Comparison of ENCODE assay signal across 22 cellular contexts in the genomic region with DNA sequence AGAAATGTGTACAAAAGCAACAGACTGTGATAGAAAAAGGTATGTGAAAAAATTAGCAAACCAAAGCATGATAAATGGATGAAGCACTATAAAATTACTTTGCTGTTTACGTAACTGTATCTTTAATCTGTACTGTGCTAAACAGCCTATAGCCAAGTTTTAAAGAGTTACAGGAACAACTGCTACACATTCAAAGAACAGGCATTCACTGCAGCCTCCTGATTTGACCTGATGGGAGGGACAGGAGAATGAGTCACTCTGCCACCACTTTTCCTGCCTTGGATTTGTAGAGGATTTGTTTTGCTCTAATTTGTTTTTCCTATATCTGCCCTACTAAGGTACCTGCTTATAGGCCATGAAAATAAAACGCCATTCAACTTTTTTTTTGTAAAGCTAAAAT.
A peak's percentile ranks its signal among the peaks of the same experiment; 100 is the strongest.
DNase-seq lines count a peak whose midpoint lies in the region; ATAC-seq and TF ChIP-seq lines count a peak whose summit lies in the region.
"Had no signal": no experiment of that assay in that cellular context is flagged by ENCODE, and none has a peak within 500 bp of the region (broad histone marks: within the 10 kb centered on the region; RNA-seq: fewer than 3 reads in every experiment).

No MANE protein-coding gene starts in this region.

- peaks cover 5% of the 10 kb centered on the region; the same call in 1 of the 2 replicates for H3K9me3 ChIP-seq in Panc1 (ENCODE audit: control insufficient read depth, insufficient read depth, low read depth, low read length)
- H3K9me3 ChIP-seq: gastrocnemius medialis had no signal

- peaks cover 53% of the 10 kb centered on the region for H3K4me1 Mint-ChIP-seq in osteocyte (ENCODE audit: unreplicated experiment)
- H3K4me1 Mint-ChIP-seq in Calu3 (ENCODE audit: low read depth, unreplicated experiment): peaks cover 37% of the 10 kb centered on the region
- H3K4me1 Mint-ChIP-seq: activated CD4-positive, alpha-beta T cell treated with anti-CD3 and anti-CD28 coated beads, Interleukin-2, amount 10 ng/mL, durations not matched to agents 7 days and 5 days had no signal

- TSS peak; percentile 7 for BruUV-seq in Panc1 (replicated peaks; lab: Mats Ljungman, UMichigan)
- no TSS peak for BruUV-seq in Calu3 (replicated peaks; lab: Mats Ljungman, UMichigan)

- H3K27ac Mint-ChIP-seq in osteocyte (ENCODE audit: unreplicated experiment) (peak overlapping the region; percentile 7), Calu3 (ENCODE audit: unreplicated experiment) (no peak overlapping the region)
- H3K27ac Mint-ChIP-seq: activated CD4-positive, alpha-beta T cell treated with anti-CD3 and anti-CD28 coated beads, Interleukin-2, amount 10 ng/mL, durations not matched to agents 7 days and 5 days; activated naive CD8-positive, alpha-beta T cell; activated T-cell treated with anti-CD3 and anti-CD28 coated beads, Interleukin-2, amount 50 U/mL, for 24 hours; endodermal cell had no signal

- no peaks in the 10 kb centered on the region for H3K27me3 ChIP-seq in Panc1 (ENCODE audit: control insufficient read depth, insufficient read depth, low read length)
- H3K27me3 ChIP-seq: gastrocnemius medialis had no signal

- no peak overlapping the region for H3K4me3 Mint-ChIP-seq in osteocyte (ENCODE audit: unreplicated experiment)
- no peak overlapping the region for H3K4me3 Mint-ChIP-seq in Calu3 (ENCODE audit: low read depth, unreplicated experiment)
- H3K4me3 Mint-ChIP-seq: activated CD4-positive, alpha-beta T cell treated with anti-CD3 and anti-CD28 coated beads, Interleukin-2, amount 10 ng/mL, durations not matched to agents 7 days and 5 days; activated naive CD8-positive, alpha-beta T cell; activated T-cell treated with anti-CD3 and anti-CD28 coated beads, Interleukin-2, amount 50 U/mL, for 24 hours; endodermal cell; memory B cell had no signal

- no peak overlapping the region for H3K4me3 ChIP-seq in Panc1 (ENCODE audit: low read depth in 2 of 2, low read length in 2 of 2)
- H3K4me3 ChIP-seq: gastrocnemius medialis had no signal

- TF ChIP-seq CTCF in Panc1 (IDR thresholded peaks at IDR 0.05) (no peak), osteocyte (IDR thresholded peaks at IDR 0.05) (no peak), Calu3 (IDR thresholded peaks at IDR 0.05; ENCODE audit: unreplicated experiment) (no peak)

- H3K36me3 ChIP-seq in Panc1 (ENCODE audit: control insufficient read depth, insufficient read depth, low read length): no peaks in the 10 kb centered on the region; the same call in 1 of the 2 replicates
- H3K36me3 ChIP-seq: gastrocnemius medialis had no signal

- DNase-seq in DMS53 treated with DMSO at 0.1 percent for 48 hours (lab: John Stamatoyannopoulos, UW; ENCODE audit: unreplicated experiment) (peak; percentile 39), Panc1 (ENCODE audit: low read depth, low spot score) (no peak), dermis blood vessel endothelial cell (peak; percentile 21), osteocyte (ENCODE audit: extremely low spot score, unreplicated experiment) (no peak), Calu3 (no peak)
- DNase-seq: activated CD4-positive, alpha-beta T cell treated with anti-CD3 and anti-CD28 coated beads, Interleukin-2, amount 10 ng/mL, durations not matched to agents 7 days and 5 days; activated T-cell treated with anti-CD3 and anti-CD28 coated beads, Interleukin-2, amount 50 U/mL, for 24 hours; caudate nucleus; DND-41; endodermal cell; gastrocnemius medialis; H7; NCI-H1092; NCI-H2171 treated with DMSO at 0.1 percent for 48 hours; retina; SHP77; T1000 had no signal

- POLR2A ChIA-PET in Panc1 (lab: Charles Lee): no interaction called here

- H3K36me3 Mint-ChIP-seq in osteocyte (ENCODE audit: unreplicated experiment) (peaks cover 6% of the 10 kb centered on the region), Calu3 (ENCODE audit: insufficient read depth, unreplicated experiment) (no peaks in the 10 kb centered on the region)
- H3K36me3 Mint-ChIP-seq: activated naive CD8-positive, alpha-beta T cell; memory B cell had no signal

- no peak for ATAC-seq in Panc1
- no peak for ATAC-seq in GM21619 (IDR thresholded peaks at IDR 0.05; ENCODE audit: unreplicated experiment)
- no peak for ATAC-seq in GM18517 (IDR thresholded peaks at IDR 0.05; ENCODE audit: unreplicated experiment)
- ATAC-seq in HG02981 (IDR thresholded peaks at IDR 0.05; ENCODE audit: unreplicated experiment): no peak
- ATAC-seq: gastrocnemius medialis had no signal

- intact Hi-C loops in Panc1 (cut with micrococcal nuclease; ENCODE audit: unreplicated experiment): no loop called here
- intact Hi-C loops in Calu3 (cut with micrococcal nuclease; ENCODE audit: unreplicated experiment): no loop called here

- H3K9me3 Mint-ChIP-seq in osteocyte (ENCODE audit: unreplicated experiment) (no peaks in the 10 kb centered on the region), Calu3 (ENCODE audit: low read depth, unreplicated experiment) (no peaks in the 10 kb centered on the region)
- H3K9me3 Mint-ChIP-seq: activated CD4-positive, alpha-beta T cell treated with anti-CD3 and anti-CD28 coated beads, Interleukin-2, amount 10 ng/mL, durations not matched to agents 7 days and 5 days; activated T-cell treated with anti-CD3 and anti-CD28 coated beads, Interleukin-2, amount 50 U/mL, for 24 hours; endodermal cell; memory B cell had no signal

- no peak overlapping the region; the same call in 1 of the 2 replicates for H3K27ac ChIP-seq in Panc1 (ENCODE audit: low read length)
- H3K27ac ChIP-seq: gastrocnemius medialis had no signal

- no peaks in the 10 kb centered on the region for H3K27me3 Mint-ChIP-seq in osteocyte (ENCODE audit: unreplicated experiment)
- no peaks in the 10 kb centered on the region for H3K27me3 Mint-ChIP-seq in Calu3 (ENCODE audit: unreplicated experiment)
- H3K27me3 Mint-ChIP-seq: activated CD4-positive, alpha-beta T cell treated with anti-CD3 and anti-CD28 coated beads, Interleukin-2, amount 10 ng/mL, durations not matched to agents 7 days and 5 days; activated naive CD8-positive, alpha-beta T cell had no signal

- in situ Hi-C loops in Panc1 (cut with HindIII; ENCODE audit: low pct_unique_long_range_greater_than_20kb, low sequenced_read_pairs): no loop called here

- H3K4me1 ChIP-seq in Panc1 (ENCODE audit: control insufficient read depth, insufficient read depth, low read length): peaks cover 14% of the 10 kb centered on the region
- H3K4me1 ChIP-seq: gastrocnemius medialis had no signal

- CTCF ChIA-PET in Panc1 (lab: Charles Lee): no interaction called here
- CTCF ChIA-PET in Calu3 (lab: Charles Lee): no interaction called here

Comparison
In these comparisons a context has a peak if more than half of its experiments do, and no peak if none do; other contexts are left out.
1. DNase-seq: peak in DMS53 treated with DMSO at 0.1 percent for 48 hours (single experiment) and dermis blood vessel endothelial cell (single experiment); none in Panc1 (single experiment), osteocyte (single experiment) and Calu3 (single experiment).